29 cellular contexts compared by ENCODE assay signal in genomic region chr5:2338686-2339085, GRCh38.
"Had no signal": no experiment of that assay in that cellular context is flagged by ENCODE, and none has a peak within 500 bp of the region (broad histone marks: within the 10 kb centered on the region; RNA-seq: fewer than 3 reads in every experiment).

No MANE protein-coding gene starts in this region.

- DNase-seq: hypothalamus; immature natural killer cell; kidney; left colon; left lung; lower lobe of right lung; mammary epithelial cell; mesenchymal stem cell; naive thymus-derived CD8-positive, alpha-beta T cell; occipital lobe; ovary; stimulated activated CD4-positive, alpha-beta T cell treated with anti-CD3 and anti-CD28 coated beads, Interleukin-12 subunit alpha, Interleukin-12 subunit beta, amount 100 ng/mL, for 4 hours; stimulated activated CD4-positive, alpha-beta T cell treated with anti-CD3 and anti-CD28 coated beads, Interleukin-15, amount 100 ng/mL, for 24 hours; stimulated activated CD4-positive, alpha-beta T cell treated with anti-CD3 and anti-CD28 coated beads, Interleukin-2, amount 100 ng/mL, for 24 hours; stimulated activated CD4-positive, alpha-beta T cell treated with anti-CD3 and anti-CD28 coated beads, Interleukin-4, amount 100 ng/mL, for 1 hour; stimulated activated naive B cell treated with anti-CD40 and anti-IgM and Interleukin-4, amounts not matched to agents 10 μg/mL and 1 μg/mL and 100 μg/mL, for 72 hours; stimulated activated naive CD8-positive, alpha-beta T cell treated with anti-CD3 and anti-CD28 coated beads, Interleukin-15, Interleukin-2, amounts not matched to agents 100 U/mL and 50 U/mL, for 24 hours; stomach; testis; thyroid gland; transverse colon had no signal

- H3K4me1 Mint-ChIP-seq: immature natural killer cell; naive thymus-derived CD8-positive, alpha-beta T cell; nephron; stimulated activated naive B cell treated with anti-CD40 and anti-IgM and Interleukin-4, amounts not matched to agents 10 μg/mL and 1 μg/mL and 100 μg/mL, for 72 hours had no signal

- H3K9me3 Mint-ChIP-seq: nephron; neural crest cell; stimulated activated naive B cell treated with anti-CD40 and anti-IgM and Interleukin-4, amounts not matched to agents 10 μg/mL and 1 μg/mL and 100 μg/mL, for 72 hours had no signal

- H3K27me3 Mint-ChIP-seq: stimulated activated naive B cell treated with anti-CD40 and anti-IgM and Interleukin-4, amounts not matched to agents 10 μg/mL and 1 μg/mL and 100 μg/mL, for 72 hours had no signal

- H3K9me3 ChIP-seq: left lung, lower lobe of right lung, neutrophil, ovary, right atrium auricular region, stomach, testis, thyroid gland, transverse colon, upper lobe of left lung had no signal

- H3K27ac Mint-ChIP-seq: immature natural killer cell; naive thymus-derived CD8-positive, alpha-beta T cell; nephron; progenitor cell of endocrine pancreas; stimulated activated naive B cell treated with anti-CD40 and anti-IgM and Interleukin-4, amounts not matched to agents 10 μg/mL and 1 μg/mL and 100 μg/mL, for 72 hours had no signal

- H3K4me1 ChIP-seq: left lung, lower lobe of right lung, right atrium auricular region, stomach, testis, thyroid gland, transverse colon had no signal

- H3K27ac ChIP-seq: left lung, lower lobe of right lung, neutrophil, ovary, right atrium auricular region, skin epidermis, stomach, testis, thyroid gland, transverse colon, upper lobe of left lung had no signal

- H3K36me3 ChIP-seq: left lung, lower lobe of right lung, neutrophil, ovary, right atrium auricular region, stomach, thyroid gland, transverse colon, upper lobe of left lung had no signal

- H3K4me3 ChIP-seq: left lung, lower lobe of right lung, ovary, right atrium auricular region, skin epidermis, stomach, testis, thyroid gland, transverse colon, upper lobe of left lung had no signal

- FAIRE-seq: islet of Langerhans, kidney had no signal

- H3K36me3 Mint-ChIP-seq: immature natural killer cell; naive thymus-derived CD8-positive, alpha-beta T cell; stimulated activated naive B cell treated with anti-CD40 and anti-IgM and Interleukin-4, amounts not matched to agents 10 μg/mL and 1 μg/mL and 100 μg/mL, for 72 hours had no signal

- H3K27me3 ChIP-seq: ovary, right atrium auricular region, testis, thyroid gland, transverse colon, upper lobe of left lung had no signal

- H3K4me3 Mint-ChIP-seq: immature natural killer cell; naive thymus-derived CD8-positive, alpha-beta T cell; nephron; neural crest cell; stimulated activated naive B cell treated with anti-CD40 and anti-IgM and Interleukin-4, amounts not matched to agents 10 μg/mL and 1 μg/mL and 100 μg/mL, for 72 hours had no signal
